ENCODE assay signal across 15 cellular contexts in genomic region chr12:123056053-123056452, GRCh38.
DNase-seq lines count a peak whose midpoint lies in the region; FAIRE-seq and TF ChIP-seq lines count a peak whose summit lies in the region.
"Had no signal": no experiment of that assay in that cellular context is flagged by ENCODE, and none has a peak within 500 bp of the region (broad histone marks: within the 10 kb centered on the region; RNA-seq: fewer than 3 reads in every experiment).

No MANE protein-coding gene starts in this region.

- no peak overlapping the region for H2AFZ ChIP-seq in mesenchymal stem cell (ENCODE audit: low read depth, low read length)

- no peak overlapping the region for H3K9ac ChIP-seq in mesenchymal stem cell (ENCODE audit: low read length)
- H3K9ac ChIP-seq: BLaER1 had no signal

- no peak overlapping the region for H3K4me3 ChIP-seq in mesenchymal stem cell (ENCODE audit: insufficient read depth in 1 of 2, low read depth in 1 of 2, low read length in 2 of 2)
- H3K4me3 ChIP-seq: BLaER1, esophagus muscularis mucosa had no signal

- no peak overlapping the region for H2BK5ac ChIP-seq in mesenchymal stem cell (ENCODE audit: low read depth, low read length, poor library complexity, severe bottlenecking)

- H3K4me2 ChIP-seq in mesenchymal stem cell (ENCODE audit: low read length, poor library complexity, severe bottlenecking): no peak overlapping the region
- H3K4me2 ChIP-seq: BLaER1 had no signal

- no peak for TF ChIP-seq CTCF in chondrocyte (IDR thresholded peaks at IDR 0.05)

- TF ChIP-seq POLR2A in GM12891 (IDR thresholded peaks at IDR 0.05; ENCODE audit: low read depth, low read length): no peak

- H3K4ac ChIP-seq in mesenchymal stem cell (ENCODE audit: low read depth in 1 of 2, low read length in 2 of 2): peak overlapping the region in 1 of 2 experiments; percentile 13

- WGBS in mesenchymal stem cell: 73% methylated on average over 8 of the region's 8 CpGs

- no peaks in the 10 kb centered on the region for H3K27me3 ChIP-seq in mesenchymal stem cell (ENCODE audit: control insufficient read depth in 1 of 2, insufficient read depth in 1 of 2, low read length in 2 of 2)
- H3K27me3 ChIP-seq: BLaER1, esophagus muscularis mucosa had no signal

- peaks cover 11% of the 10 kb centered on the region for H3K79me1 ChIP-seq in mesenchymal stem cell (replicated peaks; ENCODE audit: low read length, poor library complexity, severe bottlenecking)

- peaks cover 0 to 4% of the 10 kb centered on the region in 2 experiments for H3K36me3 ChIP-seq in mesenchymal stem cell (ENCODE audit: control insufficient read depth in 1 of 2, insufficient read depth in 2 of 2, low read depth in 1 of 2, low read length in 2 of 2)
- H3K36me3 ChIP-seq: esophagus muscularis mucosa had no signal

- H2AK5ac ChIP-seq in mesenchymal stem cell (ENCODE audit: low read length, severe bottlenecking): no peak overlapping the region

- H3K9me3 Mint-ChIP-seq in chondrocyte (ENCODE audit: low read depth): no peaks in the 10 kb centered on the region
- H3K9me3 Mint-ChIP-seq: activated naive CD8-positive, alpha-beta T cell treated with anti-CD3 and anti-CD28 coated beads for 36 hours had no signal

- no peaks in the 10 kb centered on the region for H3K27me3 Mint-ChIP-seq in chondrocyte (ENCODE audit: low read depth)
- H3K27me3 Mint-ChIP-seq: activated naive CD8-positive, alpha-beta T cell treated with anti-CD3 and anti-CD28 coated beads for 36 hours had no signal

- no peak overlapping the region for H2BK15ac ChIP-seq in mesenchymal stem cell (ENCODE audit: low read depth, poor library complexity, severe bottlenecking)

- no peaks in the 10 kb centered on the region for H3K9me3 ChIP-seq in mesenchymal stem cell (ENCODE audit: control insufficient read depth, low read length)
- H3K9me3 ChIP-seq: BLaER1, esophagus muscularis mucosa had no signal

- H3K23ac ChIP-seq in mesenchymal stem cell (ENCODE audit: low read length in 2 of 2): no peak overlapping the region

- no peak overlapping the region for H2BK120ac ChIP-seq in mesenchymal stem cell (ENCODE audit: low read depth, low read length)

- no peak overlapping the region for H3K27ac ChIP-seq in mesenchymal stem cell (ENCODE audit: low read length, poor library complexity, severe bottlenecking)
- H3K27ac ChIP-seq: BLaER1, esophagus muscularis mucosa had no signal

- H3K4me3 Mint-ChIP-seq in chondrocyte (ENCODE audit: unreplicated experiment): no peak overlapping the region
- H3K4me3 Mint-ChIP-seq: activated naive CD8-positive, alpha-beta T cell treated with anti-CD3 and anti-CD28 coated beads for 36 hours had no signal

- no peak overlapping the region for H4K8ac ChIP-seq in mesenchymal stem cell (ENCODE audit: low read length)

- no peak overlapping the region for H3K27ac Mint-ChIP-seq in chondrocyte (ENCODE audit: unreplicated experiment)
- H3K27ac Mint-ChIP-seq: activated naive CD8-positive, alpha-beta T cell treated with anti-CD3 and anti-CD28 coated beads for 36 hours had no signal

- DNase-seq in AG08395 (ENCODE audit: low spot score) (peak; percentile 19), HTR-8/SVneo (ENCODE audit: insufficient read length, low spot score) (peak; percentile 26), chondrocyte (ENCODE audit: low spot score) (peak; percentile 30), mesenchymal stem cell (peak; percentile 81), frontal cortex (ENCODE audit: low spot score in 2 of 2) (no peak), NAMALWA (ENCODE audit: low spot score) (no peak), GM12891 (ENCODE audit: insufficient read length, low spot score) (no peak)
- no peak for DNase-seq in stimulated activated CD4-positive, alpha-beta T cell treated with anti-CD3 and anti-CD28 coated beads, Interleukin-2, amount 100 ng/mL, for 24 hours
- DNase-seq: activated naive CD8-positive, alpha-beta T cell treated with anti-CD3 and anti-CD28 coated beads for 36 hours had no signal

- peak overlapping the region in 1 of 2 experiments; percentile 69 for H2BK12ac ChIP-seq in mesenchymal stem cell (ENCODE audit: low read length in 2 of 2)

- no peaks in the 10 kb centered on the region for H3K36me3 Mint-ChIP-seq in chondrocyte (ENCODE audit: low read depth)
- H3K36me3 Mint-ChIP-seq: activated naive CD8-positive, alpha-beta T cell treated with anti-CD3 and anti-CD28 coated beads for 36 hours had no signal

- H3K4me1 ChIP-seq in mesenchymal stem cell (ENCODE audit: control insufficient read depth, insufficient read depth, low read depth, low read length): peaks cover 21% of the 10 kb centered on the region

- no peak overlapping the region for H3K14ac ChIP-seq in mesenchymal stem cell (ENCODE audit: low read length in 2 of 2)

- no peak overlapping the region for H4K91ac ChIP-seq in mesenchymal stem cell (ENCODE audit: low read length)

- no peaks in the 10 kb centered on the region for H3K4me1 Mint-ChIP-seq in chondrocyte (ENCODE audit: low read depth)

- H3K18ac ChIP-seq in mesenchymal stem cell (ENCODE audit: low read depth in 1 of 2, low read length in 2 of 2): peak overlapping the region; percentile 22 to 49

- FAIRE-seq in HTR-8/SVneo (lab: Jason Lieb, UNC) (no peak), frontal cortex (lab: Jason Lieb, UNC) (no peak), GM12891 (lab: Jason Lieb, UNC) (no peak)
- FAIRE-seq: colon, GM18507, H1, urothelium cell line had no signal

TF ChIP-seq in GM12891, 5 proteins besides CTCF, POLR2A, EP300 and RAD21:
- TF ChIP-seq SPI1 (IDR thresholded peaks at IDR 0.05; ENCODE audit: low read depth, low read length) (no peak), POLR2AphosphoS5 (IDR thresholded peaks at IDR 0.05; ENCODE audit: low read depth, low read length) (no peak)

Comparison
In these comparisons a context has a peak if more than half of its experiments do, and no peak if none do; other contexts are left out.
1. DNase-seq: peak in AG08395 (single experiment), HTR-8/SVneo (single experiment), chondrocyte (single experiment) and mesenchymal stem cell (single experiment); none in stimulated activated CD4-positive, alpha-beta T cell treated with anti-CD3 and anti-CD28 coated beads, Interleukin-2, amount 100 ng/mL, for 24 hours (0 of 2), frontal cortex (0 of 2), NAMALWA (single experiment) and GM12891 (single experiment).